ENCODE assay signal across 1 cellular context in the genomic region with DNA sequence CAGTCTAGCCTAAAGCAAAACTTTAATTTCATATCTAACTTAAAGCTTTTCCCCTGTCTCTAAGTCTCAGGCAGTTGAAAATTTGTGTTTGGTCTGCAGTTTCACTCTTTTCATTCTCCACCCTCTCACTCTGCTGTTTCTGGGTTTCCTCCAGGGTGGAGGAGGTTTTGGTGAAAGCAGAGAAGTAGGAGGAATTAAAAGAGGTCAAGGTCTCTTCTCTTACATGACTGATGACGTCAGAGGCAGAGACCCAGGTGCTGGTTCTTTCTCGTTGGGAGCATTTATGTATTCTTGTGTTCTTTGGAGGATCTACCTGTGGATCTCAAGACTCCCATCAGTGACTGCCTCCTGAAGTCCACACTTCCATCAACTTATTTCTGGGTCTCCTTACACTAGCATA.
TF ChIP-seq lines count a peak whose summit lies in the region.

No MANE protein-coding gene starts in this region.

TF ChIP-seq in HepG2, 621 proteins besides CTCF, POLR2A, EP300 and RAD21:
- TF ChIP-seq POLR2AphosphoS2 (IDR thresholded peaks at IDR 0.05; ENCODE audit: low read depth, low read length) (no peak), ATF7 (IDR thresholded peaks at IDR 0.05) (peak; percentile 91), ATF7 (CRISPR knock-in tag; IDR thresholded peaks at IDR 0.05) (no peak), THAP8 (CRISPR knock-in tag; IDR thresholded peaks at IDR 0.05; ENCODE audit: borderline replicate concordance) (no peak), CREB1 (IDR thresholded peaks at IDR 0.05) (peak; percentile 97), CREB1 (CRISPR knock-in tag; IDR thresholded peaks at IDR 0.05) (0 out of 2 replicates have a peak, but pooled peaks have one; percentile 15)
TF ChIP-seq in HepG2: peak in this region for 2.
